ENCODE assay signal across 12 cellular contexts in the genomic region with DNA sequence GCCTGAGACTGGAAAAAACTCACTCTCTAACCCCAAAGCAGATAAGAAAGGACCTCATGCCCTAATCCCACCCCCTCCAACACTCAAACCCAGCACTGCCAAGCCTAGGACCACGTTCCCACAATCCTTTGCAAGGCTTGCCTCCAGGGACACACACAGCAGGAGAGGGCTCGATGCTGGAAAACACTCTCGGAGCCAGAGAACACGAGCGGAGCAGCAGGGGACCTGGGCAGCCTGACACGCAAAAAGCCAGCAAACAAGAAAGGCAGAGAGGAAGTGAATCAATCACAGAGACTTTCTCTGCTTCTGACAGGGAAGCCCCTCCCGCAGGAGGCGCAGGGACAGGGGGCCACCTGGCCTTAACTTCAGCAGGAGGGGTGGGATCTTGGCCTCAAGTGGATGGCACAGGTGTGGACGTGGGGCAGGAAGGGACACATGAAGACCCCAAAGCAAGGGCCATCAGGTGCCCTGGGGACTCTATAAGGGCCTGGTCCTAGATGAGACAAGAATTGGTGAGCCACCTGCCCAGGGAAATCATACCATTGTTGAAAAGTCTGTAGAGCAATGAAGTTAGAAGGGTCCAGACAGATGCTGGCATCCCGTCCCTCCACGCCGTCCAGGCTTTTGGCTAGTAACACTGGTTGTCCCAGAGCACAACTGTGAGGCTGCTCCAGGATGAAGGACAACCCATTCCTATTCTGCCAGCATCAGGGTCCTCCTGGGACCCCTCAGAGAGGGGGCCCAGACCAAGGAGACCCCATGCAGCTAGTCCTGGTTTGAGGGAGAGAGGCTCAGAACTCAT. TPM values are rescaled to one million over a fixed set of nuclear protein-coding genes. Genes with fewer than 3 reads are reported as not detected.
A peak's percentile ranks its signal among the peaks of the same experiment; 100 is the strongest.
DNase-seq lines count a peak whose midpoint lies in the region; ATAC-seq, FAIRE-seq and TF ChIP-seq lines count a peak whose summit lies in the region.
"Had no signal": no experiment of that assay in that cellular context is flagged by ENCODE, and none has a peak within 500 bp of the region (broad histone marks: within the 10 kb centered on the region; RNA-seq: fewer than 3 reads in every experiment).

No MANE protein-coding gene starts in this region.

- CTCF ChIA-PET in A673 (lab: Charles Lee) = no interaction called here

- dilution Hi-C loops in keratinocyte (cut with MboI; ENCODE audit: extremely low pct_ligation_motif_present, low sequenced_read_pairs) = no loop called here

- H3K4me1 ChIP-seq in A673 (ENCODE audit: insufficient read depth, low read length, poor library complexity, severe bottlenecking) (peaks cover 32% of the 10 kb centered on the region), NT2/D1 (ENCODE audit: insufficient read depth, insufficient read length) (peaks cover 27% of the 10 kb centered on the region), keratinocyte (ENCODE audit: control insufficient read depth, extremely low read depth, insufficient read depth, low read length) (peaks cover 12% of the 10 kb centered on the region)

- BruUV-seq in A673 (replicated peaks; lab: Mats Ljungman, UMichigan) = no TSS peak

- peaks cover 54% of the 10 kb centered on the region for H3K27me3 ChIP-seq in A673 (replicated peaks; ENCODE audit: insufficient read depth, low read depth, low read length, poor library complexity)
- peaks cover 1% of the 10 kb centered on the region for H3K27me3 ChIP-seq in NT2/D1 (ENCODE audit: insufficient read depth, insufficient read length)
- H3K27me3 ChIP-seq in keratinocyte (ENCODE audit: control insufficient read depth, extremely low read depth, insufficient read depth, low read length) = peaks cover 13% of the 10 kb centered on the region

- no peak for ATAC-seq in GM18858 (IDR thresholded peaks at IDR 0.05; ENCODE audit: unreplicated experiment)
- ATAC-seq in left lobe of liver = no peak
- ATAC-seq in stimulated activated effector memory CD8-positive, alpha-beta T cell treated with anti-CD3 and anti-CD28 coated beads, Interleukin-12 subunit alpha, Interleukin-12 subunit beta, amount 100 ng/mL, for 72 hours = no peak

- peak overlapping the region; percentile 85 for H3K4me2 ChIP-seq in keratinocyte (ENCODE audit: control insufficient read depth, extremely low read depth, insufficient read depth, low read depth, low read length)

- no peak overlapping the region for H3K4me3 ChIP-seq in A673 (ENCODE audit: low read depth, low read length, poor library complexity, severe bottlenecking)
- H3K4me3 ChIP-seq in NT2/D1 (ENCODE audit: insufficient read length, low read depth) = peak overlapping the region; percentile 82
- peak overlapping the region; percentile 71 to 89 (median 85) for H3K4me3 ChIP-seq in keratinocyte (ENCODE audit: control insufficient read depth in 2 of 3, extremely low read depth in 1 of 3, insufficient read depth in 2 of 3, low read depth in 1 of 3, low read length in 3 of 3)

- H3K9me3 ChIP-seq in A673 (ENCODE audit: low read depth, low read length, poor library complexity, severe bottlenecking) = no peaks in the 10 kb centered on the region
- H3K9me3 ChIP-seq in NT2/D1 (ENCODE audit: insufficient read depth, low read length) = no peaks in the 10 kb centered on the region
- no peaks in the 10 kb centered on the region for H3K9me3 ChIP-seq in keratinocyte (ENCODE audit: control insufficient read depth, low read depth, low read length)
- H3K9me3 ChIP-seq: heart left ventricle had no signal

- H4K20me1 ChIP-seq in keratinocyte (ENCODE audit: control insufficient read depth, extremely low read depth, insufficient read depth, low read length) = peaks cover 12% of the 10 kb centered on the region

- no peak overlapping the region for H3K27ac Mint-ChIP-seq in stimulated activated effector memory CD8-positive, alpha-beta T cell treated with anti-CD3 and anti-CD28 coated beads, Interleukin-12 subunit alpha, Interleukin-12 subunit beta, amount 100 ng/mL, for 72 hours
- H3K27ac Mint-ChIP-seq: activated T-cell treated with anti-CD3 and anti-CD28 coated beads, Interleukin-2, amount 50 U/mL, for 72 hours had no signal

- peaks cover 5% of the 10 kb centered on the region for H3K4me1 Mint-ChIP-seq in stimulated activated effector memory CD8-positive, alpha-beta T cell treated with anti-CD3 and anti-CD28 coated beads, Interleukin-12 subunit alpha, Interleukin-12 subunit beta, amount 100 ng/mL, for 72 hours

- POLR2A ChIA-PET in A673 (lab: Charles Lee; ENCODE audit: low non-redundant PET) = no interaction called here

- FAIRE-seq in keratinocyte (lab: Jason Lieb, UNC) = no peak

- intact Hi-C loops in A673 (cut with micrococcal nuclease; ENCODE audit: unreplicated experiment) = loop anchor here (5.0 kb wide), 1 partner anchor 215 kb away; no protein-coding TSS in a partner anchor

- H3K9ac ChIP-seq in NT2/D1 (ENCODE audit: insufficient read length, low read depth) = peak overlapping the region; percentile 94
- H3K9ac ChIP-seq in keratinocyte (ENCODE audit: control insufficient read depth, extremely low read depth, insufficient read depth, low read length) = no peak overlapping the region

- H3K36me3 ChIP-seq in A673 (ENCODE audit: insufficient read depth, low read length, poor library complexity, severe bottlenecking) = no peaks in the 10 kb centered on the region
- peaks cover 12% of the 10 kb centered on the region for H3K36me3 ChIP-seq in NT2/D1 (ENCODE audit: insufficient read depth, insufficient read length, low read length)
- no peaks in the 10 kb centered on the region for H3K36me3 ChIP-seq in keratinocyte (ENCODE audit: control insufficient read depth in 2 of 2, extremely low read depth in 1 of 2, insufficient read depth in 2 of 2, low read length in 2 of 2)
- H3K36me3 ChIP-seq: heart left ventricle had no signal

- H3K9me1 ChIP-seq in keratinocyte (ENCODE audit: control insufficient read depth, extremely low read depth, insufficient read depth, low read length) = no peaks in the 10 kb centered on the region

- no peak overlapping the region for H3K4me3 Mint-ChIP-seq in stimulated activated effector memory CD8-positive, alpha-beta T cell treated with anti-CD3 and anti-CD28 coated beads, Interleukin-12 subunit alpha, Interleukin-12 subunit beta, amount 100 ng/mL, for 72 hours

- no peaks in the 10 kb centered on the region for H3K9me3 Mint-ChIP-seq in stimulated activated effector memory CD8-positive, alpha-beta T cell treated with anti-CD3 and anti-CD28 coated beads, Interleukin-12 subunit alpha, Interleukin-12 subunit beta, amount 100 ng/mL, for 72 hours
- H3K9me3 Mint-ChIP-seq: activated T-cell treated with anti-CD3 and anti-CD28 coated beads, Interleukin-2, amount 50 U/mL, for 72 hours had no signal

- H3K27ac ChIP-seq in A673 (ENCODE audit: low read depth, low read length, poor library complexity, severe bottlenecking) (no peak overlapping the region), keratinocyte (ENCODE audit: control insufficient read depth, insufficient read depth, low read length) (no peak overlapping the region)

- TF ChIP-seq CTCF in A673 (conservative IDR thresholded peaks at IDR 0.05; ENCODE audit: low read depth, low read length) = no peak
- TF ChIP-seq CTCF in keratinocyte (optimal IDR thresholded peaks at IDR 0.05 in 1 of 3, IDR thresholded peaks at IDR 0.05 in 1 of 3, conservative IDR thresholded peaks at IDR 0.05 in 1 of 3; ENCODE audit: extremely low read depth in 1 of 3, insufficient read depth in 2 of 3, low read length in 3 of 3) = no peak

- H3K36me3 Mint-ChIP-seq in stimulated activated effector memory CD8-positive, alpha-beta T cell treated with anti-CD3 and anti-CD28 coated beads, Interleukin-12 subunit alpha, Interleukin-12 subunit beta, amount 100 ng/mL, for 72 hours = no peaks in the 10 kb centered on the region

- peaks cover 47% of the 10 kb centered on the region for H3K79me2 ChIP-seq in keratinocyte (ENCODE audit: control insufficient read depth, insufficient read depth, low read length)

- DNase-seq in A673 (ENCODE audit: low spot score) = peak; percentile 71
- DNase-seq in Daoy (ENCODE audit: low read depth) = peak; percentile 24
- DNase-seq in NT2/D1 (ENCODE audit: low read depth, low spot score) = no peak
- DNase-seq in keratinocyte (ENCODE audit: low read depth, low spot score) = no peak
- no peak for DNase-seq in left lobe of liver (ENCODE audit: low spot score)
- no peak for DNase-seq in stimulated activated effector memory CD8-positive, alpha-beta T cell treated with anti-CD3 and anti-CD28 coated beads, Interleukin-12 subunit alpha, Interleukin-12 subunit beta, amount 100 ng/mL, for 72 hours (ENCODE audit: low spot score in 2 of 2)
- no peak for DNase-seq in germinal center (ENCODE audit: low spot score)
- DNase-seq: dermis blood vessel endothelial cell; NK-92 treated with Interleukin-12 subunit alpha and Interleukin-12 subunit beta, amount 100 ng/mL, for 24 hours had no signal

- H2AFZ ChIP-seq in keratinocyte (ENCODE audit: control insufficient read depth, low read length) = no peak overlapping the region

RNA-seq across cellular contexts. Expression of gene SDK2, which starts 2.3 kb away (rescaled TPM):
- 0.63 and 0.67 TPM in 2 replicates for total RNA-seq in A673 (2021)
- total RNA-seq in Daoy (2014; rRNA removed; shearing (Covaris generic)) = 0.33 and 0.74 TPM in 2 replicates
- polyA plus RNA-seq in keratinocyte = 1.8 to 4.5 TPM (median 2.8 TPM) in 3 replicates
- polyA plus RNA-seq in keratinocyte (2011; ENCODE audit: low read depth) = 3.7 TPM
- 1.5 and 3.2 TPM in 2 replicates for polyA plus RNA-seq in keratinocyte (2011; cell fraction: cytosol; rRNA removed)
- 19.9 and 28.4 TPM in 2 replicates for polyA plus RNA-seq in keratinocyte (2011; cell fraction: nucleus; rRNA removed)
- 7.8 and 12.4 TPM in 2 replicates for polyA plus RNA-seq in keratinocyte (2012; ENCODE audit: low replicate concordance)
- polyA minus RNA-seq in keratinocyte = 7.4 to 36.6 TPM (median 10.1 TPM) in 3 replicates
- 14.6 TPM for polyA minus RNA-seq in keratinocyte (2011; cell fraction: cytosol; rRNA and poly(A)+ RNA removed)
- polyA minus RNA-seq in keratinocyte (2011; cell fraction: nucleus; rRNA and poly(A)+ RNA removed) = 54.6 and 59.8 TPM in 2 replicates
- total RNA-seq in left lobe of liver = 0.15 TPM
- total RNA-seq: dermis blood vessel endothelial cell had no signal

Comparison
In these comparisons a context has a peak if more than half of its experiments do, and no peak if none do; other contexts are left out.
1. DNase-seq: peak in A673 (single experiment) and Daoy (single experiment); none in NT2/D1 (single experiment), keratinocyte (single experiment), left lobe of liver (single experiment), stimulated activated effector memory CD8-positive, alpha-beta T cell treated with anti-CD3 and anti-CD28 coated beads, Interleukin-12 subunit alpha, Interleukin-12 subunit beta, amount 100 ng/mL, for 72 hours (0 of 2) and germinal center (single experiment).